Comparison of ENCODE assay signal across 6 cellular contexts in the genomic region with DNA sequence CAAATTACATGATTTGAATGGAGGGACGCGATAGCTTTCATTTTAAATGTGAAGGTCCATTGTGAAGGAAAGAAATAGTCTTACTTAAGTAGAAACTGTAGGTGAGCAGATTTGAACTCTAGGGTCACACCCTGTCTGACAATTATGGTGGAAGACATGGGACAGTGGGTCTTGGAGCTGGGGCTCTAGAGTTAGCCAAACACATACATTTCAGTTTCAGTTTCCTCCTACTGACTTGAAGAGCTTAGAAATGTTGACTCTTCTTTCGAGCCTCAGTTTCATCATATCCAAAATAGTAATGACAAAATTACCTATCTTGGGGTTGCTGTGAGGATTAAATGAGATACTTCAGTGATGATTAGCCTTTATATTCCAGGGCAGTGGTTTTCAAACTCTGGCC.
"Had no signal": no experiment of that assay in that cellular context is flagged by ENCODE, and none has a peak within 500 bp of the region (broad histone marks: within the 10 kb centered on the region; RNA-seq: fewer than 3 reads in every experiment).

No MANE protein-coding gene starts in this region.

- H3K27ac Mint-ChIP-seq: IgD-negative memory B cell had no signal

- H3K4me3 ChIP-seq: K562 had no signal

- H3K36me3 Mint-ChIP-seq: IgD-negative memory B cell had no signal

- DNase-seq: IMR-90, KBM-7 had no signal

- H3K4me1 Mint-ChIP-seq: IgD-negative memory B cell had no signal

- ATAC-seq: HepG2, K562 had no signal

- H3K27ac ChIP-seq: HL-60 had no signal

- H3K4me3 Mint-ChIP-seq: IgD-negative memory B cell had no signal
